Comparison of ENCODE assay signal across 20 cellular contexts in genomic region chr1:29208462-29208861, GRCh38. TPM values are rescaled to one million over a fixed set of nuclear protein-coding genes. Genes with fewer than 3 reads are reported as not detected.
"Had no signal": no experiment of that assay in that cellular context is flagged by ENCODE, and none has a peak within 500 bp of the region (broad histone marks: within the 10 kb centered on the region; RNA-seq: fewer than 3 reads in every experiment).

No MANE protein-coding gene starts in this region.

- H3K4me3 ChIP-seq: pancreas, sigmoid colon, spleen, thyroid gland had no signal

- FAIRE-seq: pancreas, TTC549 had no signal

- H3K9me3 Mint-ChIP-seq: activated CD4-positive, alpha-beta T cell treated with anti-CD3 and anti-CD28 coated beads, Interleukin-2, amount 10 ng/mL, durations not matched to agents 24 days and 14 days; activated naive CD4-positive, alpha-beta T cell treated with anti-CD3 and anti-CD28 coated beads, Interleukin-2, amount 50 U/mL, for 24 hours; immature natural killer cell; memory B cell; natural killer cell; stimulated activated memory B cell treated with anti-CD40 and anti-IgM and Interleukin-4, amounts not matched to agents 10 μg/mL and 1 μg/mL and 100 μg/mL, for 72 hours had no signal

- H3K4me1 ChIP-seq: pancreas, sigmoid colon, thyroid gland had no signal

- H3K4me3 Mint-ChIP-seq: activated CD4-positive, alpha-beta T cell treated with anti-CD3 and anti-CD28 coated beads, Interleukin-2, amount 10 ng/mL, durations not matched to agents 24 days and 14 days; activated naive CD4-positive, alpha-beta T cell treated with anti-CD3 and anti-CD28 coated beads, Interleukin-2, amount 50 U/mL, for 24 hours; immature natural killer cell; memory B cell; natural killer cell; stimulated activated memory B cell treated with anti-CD40 and anti-IgM and Interleukin-4, amounts not matched to agents 10 μg/mL and 1 μg/mL and 100 μg/mL, for 72 hours had no signal

- H3K9me3 ChIP-seq: neutrophil, pancreas, sigmoid colon, spleen, thyroid gland had no signal

- ATAC-seq: left ventricle myocardium superior; natural killer cell; stimulated activated memory B cell treated with anti-CD40 and anti-IgM and Interleukin-4, amounts not matched to agents 10 μg/mL and 1 μg/mL and 100 μg/mL, for 72 hours had no signal

- H3K27ac Mint-ChIP-seq: activated CD4-positive, alpha-beta T cell treated with anti-CD3 and anti-CD28 coated beads, Interleukin-2, amount 10 ng/mL, durations not matched to agents 24 days and 14 days; immature natural killer cell; memory B cell; natural killer cell had no signal

- H3K36me3 ChIP-seq: neutrophil had no signal

- H3K27me3 Mint-ChIP-seq: activated CD4-positive, alpha-beta T cell treated with anti-CD3 and anti-CD28 coated beads, Interleukin-2, amount 10 ng/mL, durations not matched to agents 24 days and 14 days; activated naive CD4-positive, alpha-beta T cell treated with anti-CD3 and anti-CD28 coated beads, Interleukin-2, amount 50 U/mL, for 24 hours; memory B cell; stimulated activated memory B cell treated with anti-CD40 and anti-IgM and Interleukin-4, amounts not matched to agents 10 μg/mL and 1 μg/mL and 100 μg/mL, for 72 hours had no signal

- H3K4me1 Mint-ChIP-seq: activated CD4-positive, alpha-beta T cell treated with anti-CD3 and anti-CD28 coated beads, Interleukin-2, amount 10 ng/mL, durations not matched to agents 24 days and 14 days; activated naive CD4-positive, alpha-beta T cell treated with anti-CD3 and anti-CD28 coated beads, Interleukin-2, amount 50 U/mL, for 24 hours; immature natural killer cell; natural killer cell had no signal

- DNase-seq: activated CD4-positive, alpha-beta T cell treated with anti-CD3 and anti-CD28 coated beads, Interleukin-2, amount 10 ng/mL, durations not matched to agents 24 days and 14 days; activated CD8-positive, alpha-beta memory T cell treated with anti-CD3 and anti-CD28 coated beads, Interleukin-2, amount 50 U/mL, for 4 hours; activated gamma-delta T cell; activated T-cell treated with anti-CD3 and anti-CD28 coated beads, Interleukin-2, amount 50 U/mL, for 48 hours; dermis blood vessel endothelial cell; effector memory CD4-positive, alpha-beta T cell; immature natural killer cell; left ventricle myocardium superior; natural killer cell; pancreas; sigmoid colon; spleen; stimulated activated CD4-positive, alpha-beta T cell treated with anti-CD3 and anti-CD28 coated beads, Interleukin-4, amount 100 ng/mL, for 4 hours; SW 1271; thyroid gland had no signal

- H3K27me3 ChIP-seq: neutrophil, pancreas, sigmoid colon, spleen, thyroid gland had no signal

- H3K27ac ChIP-seq: neutrophil, pancreas, sigmoid colon, spleen, thyroid gland had no signal

RNA-seq across cellular contexts. Expression of gene PTPRU, which starts 27.9 kb away (rescaled TPM):
- polyA plus RNA-seq: immature natural killer cell had no signal
